In the genomic region with DNA sequence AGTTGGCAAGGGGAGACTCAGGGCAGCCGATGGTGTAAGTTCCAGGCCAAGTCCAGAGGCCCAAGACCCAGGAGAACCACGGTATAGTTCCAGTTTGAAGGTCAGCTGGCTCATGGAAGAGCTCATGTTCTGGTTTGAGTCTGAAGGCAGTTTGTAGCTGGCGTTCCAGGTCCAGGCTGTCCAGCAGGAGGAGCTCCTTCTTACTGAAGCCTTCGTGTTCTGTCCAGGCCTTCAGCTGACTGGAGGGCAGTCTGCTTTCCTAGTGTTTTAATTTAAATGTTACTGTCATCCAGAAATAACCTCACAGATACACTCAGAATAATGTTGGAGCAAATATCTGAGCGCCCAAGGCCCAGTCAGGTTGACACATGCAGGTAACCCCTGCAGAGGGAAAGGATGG, we compare ENCODE assay signal across 8 cellular contexts. TPM values are rescaled to one million over a fixed set of nuclear protein-coding genes. Genes with fewer than 3 reads are reported as not detected.
DNase-seq lines count a peak whose midpoint lies in the region; ATAC-seq lines count a peak whose summit lies in the region.

No MANE protein-coding gene starts in this region.

- no peak for ATAC-seq in HG03469 (IDR thresholded peaks at IDR 0.05; ENCODE audit: unreplicated experiment)
- no peak for ATAC-seq in HG03457 (IDR thresholded peaks at IDR 0.05; ENCODE audit: unreplicated experiment)
- no peak for ATAC-seq in GM18870 (IDR thresholded peaks at IDR 0.05; ENCODE audit: unreplicated experiment)

- in situ Hi-C loops in SK-MEL-5 (cut with HindIII; ENCODE audit: low pct_unique_long_range_greater_than_20kb, low sequenced_read_pairs) = no loop called here

- DNase-seq in GM03348 (ENCODE audit: low spot score) = peak; percentile 52
- peak; percentile 79 for DNase-seq in SK-MEL-5 (ENCODE audit: low read depth, low spot score)
- DNase-seq in fibroblast of gingiva (ENCODE audit: low read depth) = peak; percentile 51
- DNase-seq in renal cortical epithelial cell (ENCODE audit: low read depth) = peak; percentile 46
- DNase-seq in NCI-H526 (lab: John Stamatoyannopoulos, UW) = no peak

RNA-seq across cellular contexts. Expression of a gene that starts 4.2 kb away (rescaled TPM):
- 56.5 and 66.3 TPM in 2 replicates for total RNA-seq in SK-MEL-5 (2014; rRNA removed; shearing (Covaris generic))
- polyA plus RNA-seq in SK-MEL-5 (2015; cell fraction: cytosol; rRNA removed) = 213 and 222 TPM in 2 replicates
- 458 and 599 TPM in 2 replicates for polyA plus RNA-seq in SK-MEL-5 (2015; cell fraction: nucleus; rRNA removed)
- 164 and 234 TPM in 2 replicates for total RNA-seq in renal cortical epithelial cell

RNA-seq across cellular contexts. Expression of a gene that starts 39.9 kb away (rescaled TPM):
- total RNA-seq in SK-MEL-5 (2014; rRNA removed; shearing (Covaris generic)) = 43.2 and 45.8 TPM in 2 replicates
- polyA plus RNA-seq in SK-MEL-5 (2015; cell fraction: cytosol; rRNA removed) = 64.7 and 74.1 TPM in 2 replicates
- 203 and 284 TPM in 2 replicates for polyA plus RNA-seq in SK-MEL-5 (2015; cell fraction: nucleus; rRNA removed)
- total RNA-seq in renal cortical epithelial cell = 30.7 and 36.5 TPM in 2 replicates

Comparison
In these comparisons a context has a peak if more than half of its experiments do, and no peak if none do; other contexts are left out.
1. DNase-seq: peak in GM03348 (single experiment), SK-MEL-5 (single experiment), fibroblast of gingiva (single experiment) and renal cortical epithelial cell (single experiment); none in NCI-H526 (0 of 2).